Comparison of ENCODE assay signal across 1 cellular context in the genomic region with DNA sequence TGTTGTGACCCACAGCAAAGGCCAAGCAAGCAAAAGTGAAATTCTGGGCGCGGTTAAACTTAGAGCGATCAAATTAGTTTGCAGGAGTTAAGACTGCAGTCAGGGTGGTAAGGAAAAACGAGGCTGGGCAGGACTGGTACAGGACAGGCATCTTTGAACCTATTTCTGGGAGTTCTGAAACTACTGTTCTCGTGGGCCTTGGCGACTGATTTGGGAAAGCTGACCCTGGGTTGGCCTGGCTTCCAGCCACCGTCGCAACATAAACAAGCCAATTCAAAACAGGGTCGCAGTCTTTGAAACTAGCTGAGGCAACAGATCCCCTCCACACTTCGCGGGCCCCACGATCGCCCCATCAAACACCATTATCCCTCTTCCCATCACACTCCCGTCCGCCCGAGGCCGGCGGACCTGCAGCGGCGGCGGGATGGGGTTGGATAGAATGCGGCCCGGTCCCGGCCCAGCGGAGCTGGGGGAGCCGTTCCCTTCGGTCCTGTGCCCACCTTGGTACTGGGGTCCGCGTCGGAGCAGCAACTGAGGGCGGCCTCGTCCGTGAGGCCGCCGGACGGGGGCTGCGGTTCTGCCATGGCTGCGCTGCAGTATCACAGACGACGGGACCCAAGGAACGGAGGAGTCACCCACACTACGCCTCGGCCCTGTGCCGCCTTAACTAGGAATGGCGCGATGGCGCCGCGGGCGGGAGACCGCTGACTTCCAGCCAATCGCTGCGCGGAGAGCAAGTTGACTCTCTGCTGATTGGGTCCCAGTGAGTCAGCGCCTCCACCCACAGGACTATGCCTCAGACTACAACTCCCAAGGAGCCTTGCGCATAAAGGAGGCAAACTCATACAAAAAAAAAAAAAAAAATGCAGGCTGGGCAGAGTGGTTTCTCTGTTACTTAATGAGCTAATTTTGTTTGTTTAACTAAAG.
TF ChIP-seq lines count a peak whose summit lies in the region.

GLO1 (minus strand) TSS at position 675 of the 927 bp plus-strand sequence; CDS start at position 584, 91 bp downstream.

TF ChIP-seq in H1, 55 proteins besides CTCF, POLR2A, EP300 and RAD21:
- peak; percentile 96 for TF ChIP-seq ASH2L (IDR thresholded peaks at IDR 0.05; ENCODE audit: low read length)
- TF ChIP-seq EZH2 (IDR thresholded peaks at IDR 0.05; ENCODE audit: low read depth, low read length, severe bottlenecking) = no peak
- peak; percentile 52; the same call in 1 of the 2 replicates for TF ChIP-seq GTF2F1 (IDR thresholded peaks at IDR 0.05; ENCODE audit: borderline replicate concordance, low read depth, low read length)
- TF ChIP-seq SP1 (IDR thresholded peaks at IDR 0.05; ENCODE audit: low read depth, low read length) = peak; percentile 92
- no peak for TF ChIP-seq RNF2 (IDR thresholded peaks at IDR 0.05; ENCODE audit: borderline replicate concordance, low read depth, low read length, missing control alignments, poor library complexity, severe bottlenecking)
- TF ChIP-seq BRCA1 (IDR thresholded peaks at IDR 0.05; ENCODE audit: low read depth, low read length) = no peak
- peak; percentile 96 for TF ChIP-seq TAF1 (IDR thresholded peaks at IDR 0.05; ENCODE audit: low read depth, low read length)
- no peak for TF ChIP-seq RFX5 (IDR thresholded peaks at IDR 0.05; ENCODE audit: borderline replicate concordance, low read depth, low read length)
- TF ChIP-seq E2F6 (IDR thresholded peaks at IDR 0.05) = peak; percentile 99
- no peak for TF ChIP-seq TCF12 (IDR thresholded peaks at IDR 0.05; ENCODE audit: low read depth, low read length)
- TF ChIP-seq SAP30 (IDR thresholded peaks at IDR 0.05; ENCODE audit: insufficient read depth, insufficient replicate concordance, low read length) = no peak
- peak; percentile 92 for TF ChIP-seq TBP (IDR thresholded peaks at IDR 0.05; ENCODE audit: low read depth, low read length)
- peak; percentile 94 for TF ChIP-seq MAX (IDR thresholded peaks at IDR 0.05)
- no peak for TF ChIP-seq NRF1 (IDR thresholded peaks at IDR 0.05; ENCODE audit: low read depth, low read length)
- TF ChIP-seq MAFK (IDR thresholded peaks at IDR 0.05; ENCODE audit: low read depth, low read length) = no peak
- TF ChIP-seq CEBPB (IDR thresholded peaks at IDR 0.05; ENCODE audit: low read depth, low read length) = no peak
- TF ChIP-seq KDM4A (IDR thresholded peaks at IDR 0.05; ENCODE audit: low read depth, low read length, severe bottlenecking) = peak; percentile 92
- TF ChIP-seq HDAC6 (IDR thresholded peaks at IDR 0.05; ENCODE audit: low read depth, low read length) = no peak
- TF ChIP-seq PHF8 (conservative IDR thresholded peaks at IDR 0.05; ENCODE audit: low read depth, low read length) = peak; percentile 96
- peak; percentile 51 for TF ChIP-seq SIX5 (IDR thresholded peaks at IDR 0.05; ENCODE audit: low read depth, low read length)
- peak; percentile 93 for TF ChIP-seq YY1 (IDR thresholded peaks at IDR 0.05; ENCODE audit: low read depth, low read length)
- TF ChIP-seq CBX8 (IDR thresholded peaks at IDR 0.05; ENCODE audit: borderline replicate concordance, low read depth, low read length) = no peak
- peak; percentile 80 for TF ChIP-seq JUND (IDR thresholded peaks at IDR 0.05; ENCODE audit: low read length)
- TF ChIP-seq RBBP5 (IDR thresholded peaks at IDR 0.05; ENCODE audit: borderline replicate concordance, low read depth, low read length) = peak; percentile 67
- no peak for TF ChIP-seq SP4 (IDR thresholded peaks at IDR 0.05; ENCODE audit: low read length)
- TF ChIP-seq SP2 (IDR thresholded peaks at IDR 0.05; ENCODE audit: low read length) = no peak
- peak; percentile 98 for TF ChIP-seq POLR2AphosphoS5 (IDR thresholded peaks at IDR 0.05; ENCODE audit: low read depth, low read length)
- peak; percentile 80 for TF ChIP-seq TAF7 (optimal IDR thresholded peaks at IDR 0.05; ENCODE audit: borderline replicate concordance, low read depth, low read length)
- no peak for TF ChIP-seq GABPA (IDR thresholded peaks at IDR 0.05; ENCODE audit: borderline replicate concordance, insufficient read depth, low read length)
- TF ChIP-seq CREB1 (IDR thresholded peaks at IDR 0.05) = peak; percentile 57; the same call in 1 of the 2 replicates
- no peak for TF ChIP-seq CHD1 (IDR thresholded peaks at IDR 0.05; ENCODE audit: low read depth, low read length)
- 0 out of 4 replicates have a peak, but pooled peaks of 1 of the 2 experiments have one; percentile 45 for TF ChIP-seq HDAC2 (IDR thresholded peaks at IDR 0.05; ENCODE audit: borderline replicate concordance in 1 of 2, low read depth in 2 of 2, low read length in 2 of 2)
- no peak for TF ChIP-seq CBX5 (IDR thresholded peaks at IDR 0.05; ENCODE audit: low read depth, low read length)
- TF ChIP-seq BCL11A (IDR thresholded peaks at IDR 0.05; ENCODE audit: low read depth in 2 of 2, low read length in 2 of 2) = no peak
- peak; percentile 78 for TF ChIP-seq CHD2 (IDR thresholded peaks at IDR 0.05; ENCODE audit: low read length)
- no peak; the same call in 1 of the 2 replicates for TF ChIP-seq JUN (IDR thresholded peaks at IDR 0.05; ENCODE audit: low read depth, low read length)
- TF ChIP-seq, protein P1, sequence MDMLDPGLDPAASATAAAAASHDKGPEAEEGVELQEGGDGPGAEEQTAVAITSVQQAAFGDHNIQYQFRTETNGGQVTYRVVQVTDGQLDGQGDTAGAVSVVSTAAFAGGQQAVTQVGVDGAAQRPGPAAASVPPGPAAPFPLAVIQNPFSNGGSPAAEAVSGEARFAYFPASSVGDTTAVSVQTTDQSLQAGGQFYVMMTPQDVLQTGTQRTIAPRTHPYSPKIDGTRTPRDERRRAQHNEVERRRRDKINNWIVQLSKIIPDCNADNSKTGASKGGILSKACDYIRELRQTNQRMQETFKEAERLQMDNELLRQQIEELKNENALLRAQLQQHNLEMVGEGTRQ (IDR thresholded peaks at IDR 0.05; ENCODE audit: low read length) = no peak
- no peak for TF ChIP-seq SIN3A (conservative IDR thresholded peaks at IDR 0.05 in 1 of 2, IDR thresholded peaks at IDR 0.05 in 1 of 2; ENCODE audit: low read depth in 1 of 2, low read length in 2 of 2)
- no peak for TF ChIP-seq NANOG (IDR thresholded peaks at IDR 0.05; ENCODE audit: insufficient read depth, low read depth, low read length, poor library complexity, severe bottlenecking)
- TF ChIP-seq ZNF274 (IDR thresholded peaks at IDR 0.05; ENCODE audit: borderline replicate concordance, extremely low read depth, low read length) = no peak
TF ChIP-seq in H1: peak in this region for 18.
